11 cellular contexts compared by ENCODE assay signal in the genomic region with DNA sequence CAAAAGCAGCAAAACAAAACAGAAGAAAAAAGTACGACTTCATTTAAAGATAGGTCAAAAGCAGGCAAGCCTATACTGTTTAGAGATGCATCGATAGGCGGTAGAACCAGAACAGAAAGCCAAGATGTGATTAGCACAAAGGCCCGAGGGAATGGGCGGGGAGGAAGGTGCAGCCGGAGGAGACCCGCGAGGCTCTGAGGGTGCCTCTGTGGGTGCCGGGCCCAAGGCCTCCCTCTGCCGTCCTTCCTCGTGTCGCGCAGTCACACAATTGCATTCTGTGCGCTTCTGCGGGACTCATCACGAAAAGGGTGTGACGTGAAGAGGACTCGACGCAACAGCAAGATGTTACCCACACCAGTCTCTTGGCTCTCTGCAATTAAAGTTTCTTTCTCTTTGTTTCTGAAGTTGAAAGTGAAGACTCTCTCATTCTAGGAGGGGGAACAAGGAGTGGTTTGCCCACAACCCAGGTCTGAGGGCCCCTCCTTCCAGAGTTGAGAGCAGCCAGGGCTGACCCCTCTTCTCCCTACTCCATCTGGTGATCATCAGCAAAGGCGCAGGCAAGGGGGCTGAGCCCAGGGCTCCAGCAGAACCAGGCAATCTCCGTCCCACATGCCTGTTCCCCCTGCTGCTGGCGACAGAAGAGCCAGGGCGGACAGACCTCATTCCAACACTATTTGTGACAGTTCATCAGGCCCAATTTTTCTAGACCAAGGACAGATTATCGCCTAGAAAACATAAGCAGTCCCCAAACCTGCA.
"Had no signal": no experiment of that assay in that cellular context is flagged by ENCODE, and none has a peak within 500 bp of the region (broad histone marks: within the 10 kb centered on the region; RNA-seq: fewer than 3 reads in every experiment).

No MANE protein-coding gene starts in this region.

- H3K36me3 ChIP-seq: cardiac muscle cell had no signal

- H3K27me3 ChIP-seq: cardiac muscle cell, gastrocnemius medialis, right atrium auricular region, tibial nerve had no signal

- H3K9me3 Mint-ChIP-seq: activated naive CD4-positive, alpha-beta T cell treated with anti-CD3 and anti-CD28 coated beads for 36 hours; T-helper 1 cell treated with Interleukin-12 subunit alpha and Interleukin-12 subunit beta and Interleukin-4 antibody, amounts not matched to agents 30 μg/mL and 1 μg/mL, for 36 hours had no signal

- DNase-seq: activated CD4-positive, alpha-beta T cell treated with anti-CD3 and anti-CD28 coated beads, Interleukin-2, amount 50 U/mL, for 48 hours; activated naive CD4-positive, alpha-beta T cell treated with anti-CD3 and anti-CD28 coated beads for 36 hours; effector CD8-positive, alpha-beta T cell; gastrocnemius medialis; small intestine had no signal

- ATAC-seq: activated CD4-positive, CD25-positive, alpha-beta regulatory T cell treated with anti-CD3 and anti-CD28 coated beads, Interleukin-2, amount 50 U/mL, for 24 hours; gastrocnemius medialis had no signal

- H3K4me3 Mint-ChIP-seq: activated naive CD4-positive, alpha-beta T cell treated with anti-CD3 and anti-CD28 coated beads for 36 hours; T-helper 1 cell treated with Interleukin-12 subunit alpha and Interleukin-12 subunit beta and Interleukin-4 antibody, amounts not matched to agents 30 μg/mL and 1 μg/mL, for 36 hours had no signal

- H3K4me1 ChIP-seq: gastrocnemius medialis, right atrium auricular region, tibial nerve had no signal

- H3K4me3 ChIP-seq: cardiac muscle cell, gastrocnemius medialis, right atrium auricular region, tibial nerve had no signal

- H3K27ac ChIP-seq: cardiac muscle cell, epithelial cell of prostate, gastrocnemius medialis, right atrium auricular region, tibial nerve had no signal

- H3K9me3 ChIP-seq: gastrocnemius medialis, right atrium auricular region, tibial nerve had no signal

- H3K27ac Mint-ChIP-seq: activated naive CD4-positive, alpha-beta T cell treated with anti-CD3 and anti-CD28 coated beads for 36 hours; T-helper 1 cell treated with Interleukin-12 subunit alpha and Interleukin-12 subunit beta and Interleukin-4 antibody, amounts not matched to agents 30 μg/mL and 1 μg/mL, for 36 hours had no signal
